In genomic region chr3:35263477-35263876, GRCh38 we compare ENCODE assay signal across 25 cellular contexts.
A peak's percentile ranks its signal among the peaks of the same experiment; 100 is the strongest.
DNase-seq lines count a peak whose midpoint lies in the region; ATAC-seq and TF ChIP-seq lines count a peak whose summit lies in the region.
"Had no signal": no experiment of that assay in that cellular context is flagged by ENCODE, and none has a peak within 500 bp of the region (broad histone marks: within the 10 kb centered on the region; RNA-seq: fewer than 3 reads in every experiment).

No MANE protein-coding gene starts in this region.

- H3K27ac Mint-ChIP-seq in MCF 10A (ENCODE audit: low read depth, unreplicated experiment): no peak overlapping the region
- H3K27ac Mint-ChIP-seq: CD14-positive monocyte; CD4-positive, alpha-beta T cell; CD8-positive, alpha-beta memory T cell; GM23338; H9 had no signal

- peak; percentile 1 for DNase-seq in MCF 10A (ENCODE audit: unreplicated experiment)
- DNase-seq in mammary epithelial cell: no peak
- peak; percentile 1 for DNase-seq in epithelial cell of esophagus (ENCODE audit: low read depth)
- peak; percentile 19 for DNase-seq in hepatocyte (ENCODE audit: low spot score)
- DNase-seq in Right ventricle myocardium superior: no peak
- DNase-seq in GM19240 (ENCODE audit: insufficient read length, low spot score): no peak
- DNase-seq: 8988T; ACHN; AML-193; BE2C; Calu3; CD4-positive, alpha-beta T cell; CD8-positive, alpha-beta memory T cell; COR-L47; DMS79; EL; GDM1; H9 had no signal

- dilution Hi-C loops in mammary epithelial cell (cut with HindIII; ENCODE audit: low sequenced_read_pairs): no loop called here

- H4K20me1 ChIP-seq in mammary epithelial cell (ENCODE audit: insufficient read depth, low read length) (no peaks in the 10 kb centered on the region), hepatocyte (ENCODE audit: insufficient read depth, poor library complexity, severe bottlenecking) (no peaks in the 10 kb centered on the region)
- H4K20me1 ChIP-seq: BLaER1 treated with 17β-estradiol and CSF1 and Interleukin-3, amounts not matched to agents 10 nM and 100 nM had no signal

- H3K4me3 Mint-ChIP-seq in MCF 10A (ENCODE audit: unreplicated experiment): no peak overlapping the region
- H3K4me3 Mint-ChIP-seq: CD14-positive monocyte; CD4-positive, alpha-beta T cell; CD8-positive, alpha-beta memory T cell; GM23338; H9 had no signal

- no peak overlapping the region for H2AFZ ChIP-seq in mammary epithelial cell (ENCODE audit: low read depth, low read length)
- no peak overlapping the region for H2AFZ ChIP-seq in hepatocyte
- H2AFZ ChIP-seq: GM23338 had no signal

- TF ChIP-seq CTCF in MCF 10A (IDR thresholded peaks at IDR 0.05; ENCODE audit: unreplicated experiment) (no peak), mammary epithelial cell (conservative IDR thresholded peaks at IDR 0.05 in 1 of 2, IDR thresholded peaks at IDR 0.05 in 1 of 2; ENCODE audit: extremely low read depth in 1 of 2, insufficient read depth in 1 of 2, low read depth in 1 of 2, low read length in 2 of 2) (no peak), epithelial cell of esophagus (IDR thresholded peaks at IDR 0.05; ENCODE audit: insufficient read depth, low read depth, low read length, missing control alignments) (no peak), hepatocyte (IDR thresholded peaks at IDR 0.05; ENCODE audit: poor library complexity) (no peak)

- CTCF ChIA-PET in MCF 10A (lab: Yijun Ruan, JAX) (no interaction called here), mammary epithelial cell (lab: Charles Lee; ENCODE audit: low non-redundant PET) (no interaction called here)

- H3K27me3 ChIP-seq in mammary epithelial cell (ENCODE audit: insufficient read depth, low read length): no peaks in the 10 kb centered on the region
- no peaks in the 10 kb centered on the region for H3K27me3 ChIP-seq in hepatocyte
- H3K27me3 ChIP-seq: BE2C; BLaER1 treated with 17β-estradiol and CSF1 and Interleukin-3, amounts not matched to agents 10 nM and 100 nM had no signal

- H3K4me1 ChIP-seq in mammary epithelial cell (ENCODE audit: insufficient read depth, low read length) (no peaks in the 10 kb centered on the region), hepatocyte (ENCODE audit: insufficient read depth) (no peaks in the 10 kb centered on the region)
- H3K4me1 ChIP-seq: A549; BE2C; BLaER1 treated with 17β-estradiol and CSF1 and Interleukin-3, amounts not matched to agents 10 nM and 100 nM had no signal

- no peaks in the 10 kb centered on the region for H3K9me3 ChIP-seq in mammary epithelial cell (replicated peaks; ENCODE audit: insufficient read depth, low read length)
- no peaks in the 10 kb centered on the region for H3K9me3 ChIP-seq in hepatocyte (ENCODE audit: low read depth)
- H3K9me3 ChIP-seq: A549; BE2C; BLaER1 treated with 17β-estradiol and CSF1 and Interleukin-3, amounts not matched to agents 10 nM and 100 nM had no signal

- H3K79me2 ChIP-seq in mammary epithelial cell (ENCODE audit: insufficient read depth, low read length) (no peaks in the 10 kb centered on the region), hepatocyte (no peaks in the 10 kb centered on the region)

- no peak overlapping the region for H3K4me2 ChIP-seq in mammary epithelial cell (ENCODE audit: insufficient read depth, low read depth, low read length)
- H3K4me2 ChIP-seq in hepatocyte: no peak overlapping the region
- H3K4me2 ChIP-seq: A549; BLaER1 treated with 17β-estradiol and CSF1 and Interleukin-3, amounts not matched to agents 10 nM and 100 nM; GM23338 had no signal

- H3K9me3 Mint-ChIP-seq in MCF 10A (ENCODE audit: unreplicated experiment): no peaks in the 10 kb centered on the region
- H3K9me3 Mint-ChIP-seq: GM23338, H9 had no signal

- WGBS in mammary epithelial cell (ENCODE audit: low coverage, missing lambda C conversion rate): 69% methylated on average over 1 of the region's 1 CpG
- 81% methylated on average over 1 of the region's 1 CpG for WGBS in hepatocyte (ENCODE audit: low lambda C conversion rate, missing lambda C conversion rate)

- BruUV-seq in MCF 10A (replicated peaks; lab: Mats Ljungman, UMichigan) (no TSS peak), mammary epithelial cell (replicated peaks; lab: Mats Ljungman, UMichigan) (no TSS peak)

- in situ Hi-C loops in mammary epithelial cell (cut with MboI; ENCODE audit: low sequenced_read_pairs in 2 of 2): no loop called here

- H3K27ac ChIP-seq in mammary epithelial cell (ENCODE audit: insufficient read depth, low read depth, low read length): no peak overlapping the region
- H3K27ac ChIP-seq in hepatocyte: peak overlapping the region; percentile 8
- H3K27ac ChIP-seq: A549; BLaER1 treated with 17β-estradiol and CSF1 and Interleukin-3, amounts not matched to agents 10 nM and 100 nM had no signal

- H3K36me3 Mint-ChIP-seq in MCF 10A (ENCODE audit: insufficient read depth, unreplicated experiment): no peaks in the 10 kb centered on the region
- H3K36me3 Mint-ChIP-seq: CD14-positive monocyte; CD8-positive, alpha-beta memory T cell had no signal

- no peaks in the 10 kb centered on the region for H3K9me2 ChIP-seq in hepatocyte (replicated peaks; ENCODE audit: insufficient read depth)

- H3K4me1 Mint-ChIP-seq in MCF 10A (ENCODE audit: insufficient read depth, unreplicated experiment): no peaks in the 10 kb centered on the region
- H3K4me1 Mint-ChIP-seq: CD14-positive monocyte; CD8-positive, alpha-beta memory T cell; GM23338; H9 had no signal

- H3K4me3 ChIP-seq in mammary epithelial cell (replicated peaks in 1 of 3; ENCODE audit: insufficient read depth in 1 of 3, low read depth in 2 of 3, low read length in 3 of 3) (no peak overlapping the region), epithelial cell of esophagus (ENCODE audit: low read length) (no peak overlapping the region), hepatocyte (no peak overlapping the region)
- H3K4me3 ChIP-seq: A549; BLaER1 treated with 17β-estradiol and CSF1 and Interleukin-3, amounts not matched to agents 10 nM and 100 nM; GM12878; GM23338 had no signal

- H3K36me3 ChIP-seq in mammary epithelial cell (ENCODE audit: insufficient read depth, low read length) (no peaks in the 10 kb centered on the region), hepatocyte (replicated peaks; ENCODE audit: insufficient read depth, low read depth) (no peaks in the 10 kb centered on the region)
- H3K36me3 ChIP-seq: BE2C; BLaER1 treated with 17β-estradiol and CSF1 and Interleukin-3, amounts not matched to agents 10 nM and 100 nM had no signal

- intact Hi-C loops in MCF 10A (cut with micrococcal nuclease): no loop called here
- intact Hi-C loops in mammary epithelial cell (cut with micrococcal nuclease): no loop called here
- intact Hi-C loops in Right ventricle myocardium superior (cut with DNase I): no loop called here

- POLR2A ChIA-PET in MCF 10A (lab: Yijun Ruan, JAX): no interaction called here

- no peak overlapping the region for H3K9ac ChIP-seq in mammary epithelial cell (ENCODE audit: insufficient read depth, low read length)
- H3K9ac ChIP-seq: BLaER1 treated with 17β-estradiol and CSF1 and Interleukin-3, amounts not matched to agents 10 nM and 100 nM had no signal

- no peaks in the 10 kb centered on the region for H3K27me3 Mint-ChIP-seq in MCF 10A (ENCODE audit: insufficient read depth, unreplicated experiment)
- H3K27me3 Mint-ChIP-seq: CD4-positive, alpha-beta T cell; CD8-positive, alpha-beta memory T cell had no signal

- ATAC-seq in HG02973 (IDR thresholded peaks at IDR 0.05; ENCODE audit: unreplicated experiment) (no peak), Right ventricle myocardium superior (ENCODE audit: poor library complexity) (no peak)
- ATAC-seq: A549, GM12878, GM23338, HCT116 had no signal

Comparison
In these comparisons a context has a peak if more than half of its experiments do, and no peak if none do; other contexts are left out.
1. DNase-seq: peak in MCF 10A (single experiment), epithelial cell of esophagus (single experiment) and hepatocyte (single experiment); none in mammary epithelial cell (single experiment), Right ventricle myocardium superior (single experiment) and GM19240 (single experiment).